ENCODE assay signal across 31 cellular contexts in genomic region chr1:51861669-51862068, GRCh38. TPM values are rescaled to one million over a fixed set of nuclear protein-coding genes. Genes with fewer than 3 reads are reported as not detected.
A peak's percentile ranks its signal among the peaks of the same experiment; 100 is the strongest.
DNase-seq lines count a peak whose midpoint lies in the region; ATAC-seq, FAIRE-seq and TF ChIP-seq lines count a peak whose summit lies in the region.
"Had no signal": no experiment of that assay in that cellular context is flagged by ENCODE, and none has a peak within 500 bp of the region (broad histone marks: within the 10 kb centered on the region; RNA-seq: fewer than 3 reads in every experiment).

No MANE protein-coding gene starts in this region.

- no peaks in the 10 kb centered on the region for H3K27me3 Mint-ChIP-seq in CD8-positive, alpha-beta memory T cell

- no peak for FAIRE-seq in A549 (lab: Jason Lieb, UNC)
- FAIRE-seq: colon, H1, RCC 7860 had no signal

- in situ Hi-C loops in transverse colon (cut with MboI; ENCODE audit: low pct_ligation_motif_present in 1 of 4, low pct_unique_long_range_greater_than_20kb in 1 of 4, low sequenced_read_pairs in 3 of 4): no loop called here

- H3K27ac Mint-ChIP-seq in CD8-positive, alpha-beta memory T cell: peak overlapping the region in 1 of 8 donors; percentile 72
- H3K27ac Mint-ChIP-seq: neural progenitor cell had no signal

- ATAC-seq in A549: no peak
- ATAC-seq in PC-3: no peak
- no peak for ATAC-seq in HG03045 (IDR thresholded peaks at IDR 0.05; ENCODE audit: unreplicated experiment)
- ATAC-seq: foreskin keratinocyte, heart left ventricle, right cardiac atrium had no signal

- no peak for DNase-seq in A549 (ENCODE audit: low read depth in 1 of 2, low spot score in 1 of 2)
- peak; percentile 3 for DNase-seq in EH (ENCODE audit: low read depth)
- DNase-seq in PC-3: peak; percentile 33
- peak; percentile 18 for DNase-seq in choroid plexus epithelial cell (ENCODE audit: low read depth)
- DNase-seq in transverse colon: no peak
- DNase-seq in CD8-positive, alpha-beta memory T cell: no peak
- DNase-seq: activated CD4-positive, CD25-positive, alpha-beta regulatory T cell; activated CD8-positive, alpha-beta memory T cell treated with anti-CD3 and anti-CD28 coated beads for 24 hours; activated gamma-delta T cell treated with Interleukin-2 at 50 U/mL for 16 hours; activated T-cell treated with anti-CD3 and anti-CD28 coated beads, Interleukin-2, amount 50 U/mL, for 1 hour; amniotic stem cell; DND-41; effector memory CD4-positive, alpha-beta T cell; foreskin keratinocyte; heart left ventricle; kidney glomerular epithelial cell; mammary epithelial cell; NCI-H1436 treated with DMSO at 0.1 percent for 48 hours; NCI-H748 treated with DMSO at 0.1 percent for 48 hours; right cardiac atrium; SJCRH30; spleen; stimulated activated CD4-positive, alpha-beta T cell treated with anti-CD3 and anti-CD28 coated beads, Interleukin-4, amount 100 ng/mL, for 1 hour had no signal

- H4K20me1 ChIP-seq in PC-3 (ENCODE audit: low read length): 0 out of 2 replicates have a peak, but pooled peaks cover 11% of the 10 kb centered on the region

- H3K79me2 ChIP-seq in PC-3 (ENCODE audit: low read length): peaks cover 94% of the 10 kb centered on the region

- no peak overlapping the region for H2AFZ ChIP-seq in PC-3 (ENCODE audit: low read length)
- H2AFZ ChIP-seq: neural progenitor cell had no signal

- no peaks in the 10 kb centered on the region for H3F3A ChIP-seq in PC-3 (ENCODE audit: low read length, unreplicated experiment)

- TF ChIP-seq CTCF in A549 (IDR thresholded peaks at IDR 0.05) (no peak), PC-3 (conservative IDR thresholded peaks at IDR 0.05; ENCODE audit: low read depth, low read length) (no peak), choroid plexus epithelial cell (conservative IDR thresholded peaks at IDR 0.05; ENCODE audit: low read depth, low read length) (no peak), transverse colon (IDR thresholded peaks at IDR 0.05) (no peak)

- no peak for TF ChIP-seq POLR2A in A549 (IDR thresholded peaks at IDR 0.05; ENCODE audit: low read length)
- no peak for TF ChIP-seq POLR2A in transverse colon (IDR thresholded peaks at IDR 0.05)

- TF ChIP-seq RAD21 in A549 (conservative IDR thresholded peaks at IDR 0.05 in 1 of 2, IDR thresholded peaks at IDR 0.05 in 1 of 2): no peak

- no peak overlapping the region for H3K4me3 Mint-ChIP-seq in CD8-positive, alpha-beta memory T cell
- H3K4me3 Mint-ChIP-seq: neural progenitor cell had no signal

- H3K27me3 ChIP-seq in PC-3 (ENCODE audit: low read length) (no peaks in the 10 kb centered on the region), transverse colon (no peaks in the 10 kb centered on the region)
- no peaks in the 10 kb centered on the region for H3K27me3 ChIP-seq in CD8-positive, alpha-beta memory T cell (ENCODE audit: insufficient read depth, low read length, poor library complexity, severe bottlenecking)
- H3K27me3 ChIP-seq: breast epithelium, foreskin keratinocyte, heart left ventricle, neural progenitor cell, SJCRH30, spleen had no signal

- no peaks in the 10 kb centered on the region for H3K9me3 Mint-ChIP-seq in CD8-positive, alpha-beta memory T cell
- H3K9me3 Mint-ChIP-seq: neural progenitor cell had no signal

- H3K4me1 Mint-ChIP-seq in CD8-positive, alpha-beta memory T cell: peaks cover 28 to 58% (median 40%) of the 10 kb centered on the region in 3 donors
- H3K4me1 Mint-ChIP-seq: neural progenitor cell had no signal

- 91% methylated on average over 5 of the region's 5 CpGs for WGBS in A549 (ENCODE audit: missing lambda C conversion rate)
- 91% methylated on average over 5 of the region's 5 CpGs; no CpG with 5 or more reads in 1 of the 2 donors for WGBS in transverse colon (ENCODE audit: low coverage in 1 of 2), 2 donors

- POLR2A ChIA-PET in A549 (lab: Yijun Ruan, JAX): no interaction called here
- POLR2A ChIA-PET in PC-3 (lab: Charles Lee; ENCODE audit: unreplicated experiment): no interaction called here
- POLR2A ChIA-PET in CD8-positive, alpha-beta memory T cell (lab: Charles Lee): no interaction called here

- H3K9ac ChIP-seq in PC-3 (ENCODE audit: low read length): no peak overlapping the region
- H3K9ac ChIP-seq: KMS-11, neural progenitor cell had no signal

- no peaks in the 10 kb centered on the region for H3K9me3 ChIP-seq in A549
- H3K9me3 ChIP-seq in PC-3 (ENCODE audit: low read length): no peaks in the 10 kb centered on the region
- H3K9me3 ChIP-seq in transverse colon: no peaks in the 10 kb centered on the region
- H3K9me3 ChIP-seq in CD8-positive, alpha-beta memory T cell (ENCODE audit: low read length): no peaks in the 10 kb centered on the region
- H3K9me3 ChIP-seq: breast epithelium, heart left ventricle, SJCRH30, spleen had no signal

- CTCF ChIA-PET in A549 (lab: Yijun Ruan, JAX) (no interaction called here), PC-3 (lab: Charles Lee) (no interaction called here)
- CTCF ChIA-PET in CD8-positive, alpha-beta memory T cell (lab: Charles Lee): no interaction called here

- no peaks in the 10 kb centered on the region for H3K4me1 ChIP-seq in A549
- peaks cover 8% of the 10 kb centered on the region; the same call in 1 of the 2 replicates for H3K4me1 ChIP-seq in PC-3 (ENCODE audit: insufficient read depth, low read length)
- H3K4me1 ChIP-seq in transverse colon: peaks cover 0 to 7% (median 0%) of the 10 kb centered on the region in 4 donors
- peaks cover 4% of the 10 kb centered on the region for H3K4me1 ChIP-seq in CD8-positive, alpha-beta memory T cell (ENCODE audit: insufficient read depth, low read length)
- H3K4me1 ChIP-seq: breast epithelium, foreskin keratinocyte, neural progenitor cell, SJCRH30 had no signal

- no peak overlapping the region for H3K4me3 ChIP-seq in A549
- no peak overlapping the region for H3K4me3 ChIP-seq in PC-3 (ENCODE audit: low read length)
- no peak overlapping the region for H3K4me3 ChIP-seq in choroid plexus epithelial cell (ENCODE audit: low read depth, low read length)
- no peak overlapping the region for H3K4me3 ChIP-seq in transverse colon
- H3K4me3 ChIP-seq in CD8-positive, alpha-beta memory T cell (ENCODE audit: low read length): no peak overlapping the region
- H3K4me3 ChIP-seq: breast epithelium, heart left ventricle, neural progenitor cell, SJCRH30, spleen had no signal

- no peak overlapping the region for H3K4me2 ChIP-seq in A549
- no peak overlapping the region for H3K4me2 ChIP-seq in PC-3 (ENCODE audit: low read length)
- H3K4me2 ChIP-seq: KMS-11, neural progenitor cell had no signal

- H3K36me3 ChIP-seq in PC-3 (ENCODE audit: low read depth, low read length): 0 out of 2 replicates have a peak, but pooled peaks cover 2% of the 10 kb centered on the region
- no peaks in the 10 kb centered on the region for H3K36me3 ChIP-seq in transverse colon
- H3K36me3 ChIP-seq in CD8-positive, alpha-beta memory T cell (ENCODE audit: insufficient read depth, low read length): no peaks in the 10 kb centered on the region
- H3K36me3 ChIP-seq: breast epithelium, neural progenitor cell, SJCRH30 had no signal

- no peaks in the 10 kb centered on the region for H3K9me2 ChIP-seq in PC-3 (replicated peaks; ENCODE audit: low read length)

- TF ChIP-seq EP300 in A549 (IDR thresholded peaks at IDR 0.05) (no peak), transverse colon (IDR thresholded peaks at IDR 0.05; ENCODE audit: low read depth) (no peak)

- BruUV-seq in PC-3 (replicated peaks; lab: Mats Ljungman, UMichigan): no TSS peak

- H3K36me3 Mint-ChIP-seq in CD8-positive, alpha-beta memory T cell: peaks cover 0 to 18% (median 3%) of the 10 kb centered on the region in 3 donors

- intact Hi-C loops in PC-3 (cut with micrococcal nuclease) (no loop called here), transverse colon (cut with DNase I; ENCODE audit: low total_unique reads) (no loop called here)

- H3K27ac ChIP-seq in A549: no peak overlapping the region
- H3K27ac ChIP-seq in PC-3 (ENCODE audit: low read length): no peak overlapping the region
- no peak overlapping the region for H3K27ac ChIP-seq in transverse colon
- no peak overlapping the region for H3K27ac ChIP-seq in CD8-positive, alpha-beta memory T cell (ENCODE audit: low read depth, low read length)
- H3K27ac ChIP-seq: breast epithelium, C4-2B, foreskin keratinocyte, heart left ventricle, KMS-11, neural progenitor cell, SJCRH30, spleen had no signal

TF ChIP-seq in A549, 52 proteins besides CTCF, POLR2A, EP300 and RAD21:
- TF ChIP-seq ELK1 (IDR thresholded peaks at IDR 0.05; ENCODE audit: low read depth, low read length) (no peak), TFCP2L1 (CRISPR knock-in tag; IDR thresholded peaks at IDR 0.05) (no peak), FOSL2 (IDR thresholded peaks at IDR 0.05) (no peak), FOSL2 (CRISPR knock-in tag; IDR thresholded peaks at IDR 0.05) (peak; percentile 19; the same call in 1 of the 2 replicates), RCOR1 (IDR thresholded peaks at IDR 0.05; ENCODE audit: low read depth, low read length) (no peak)

RNA-seq across cellular contexts. Expression of gene NRDC, which starts 16.9 kb away (rescaled TPM):
- polyA plus RNA-seq in A549 (2011; rRNA removed): 162 and 208 TPM in 2 replicates
- polyA plus RNA-seq in A549 (2012; cell fraction: cytosol; rRNA removed): 48.3 and 59.6 TPM in 2 replicates
- 62.7 and 71.4 TPM in 2 replicates for polyA plus RNA-seq in A549 (2012; cell fraction: nucleus; rRNA removed)
- polyA plus RNA-seq in A549 (2017; fragmentation: RNase III; extraction: RNeasy Plus Mini Kit Qiagen cat#74134 plus additional on column Dnase treatment): 119 to 129 TPM (median 126 TPM) in 3 replicates
- 111 and 148 TPM in 2 replicates for polyA minus RNA-seq in A549 (2011; rRNA and poly(A)+ RNA removed)
- 96.8 and 116 TPM in 2 replicates for total RNA-seq in PC-3 (2014; rRNA removed)
- total RNA-seq in transverse colon: 100 to 1,000 TPM in 1 of 4 donors, 10 to 100 TPM in 3; 63.4 to 116 (median 87.1) TPM
- 100 to 1,000 TPM; 129 to 139 TPM for total RNA-seq in CD8-positive, alpha-beta memory T cell
- polyA plus RNA-seq in CD8-positive, alpha-beta memory T cell: 83.0 TPM

Comparison
In these comparisons a context has a peak if more than half of its experiments do, and no peak if none do; other contexts are left out.
1. DNase-seq: peak in EH (single experiment), PC-3 (single experiment) and choroid plexus epithelial cell (single experiment); none in A549 (0 of 2), transverse colon (single experiment) and CD8-positive, alpha-beta memory T cell (0 of 5).